9 cellular contexts compared by ENCODE assay signal in genomic region chr1:112699425-112700144, GRCh38. TPM values are rescaled to one million over a fixed set of nuclear protein-coding genes. Genes with fewer than 3 reads are reported as not detected.
DNase-seq lines count a peak whose midpoint lies in the region; ATAC-seq and TF ChIP-seq lines count a peak whose summit lies in the region.
"Had no signal": no experiment of that assay in that cellular context is flagged by ENCODE, and none has a peak within 500 bp of the region (broad histone marks: within the 10 kb centered on the region; RNA-seq: fewer than 3 reads in every experiment).

No MANE protein-coding gene starts in this region.

- H3K36me3 Mint-ChIP-seq in activated naive CD4-positive, alpha-beta T cell treated with anti-CD3 and anti-CD28 coated beads, Interleukin-2, amount 10 ng/mL, durations not matched to agents 7 days and 5 days, result peaks cover 17% of the 10 kb centered on the region
- H3K36me3 Mint-ChIP-seq in naive thymus-derived CD8-positive, alpha-beta T cell, result peaks cover 0 to 51% (median 5%) of the 10 kb centered on the region in 3 donors

- TF ChIP-seq CTCF in body of pancreas (IDR thresholded peaks at IDR 0.05) (no peak), upper lobe of right lung (IDR thresholded peaks at IDR 0.05) (no peak)

- CTCF ChIA-PET in activated naive CD4-positive, alpha-beta T cell treated with anti-CD3 and anti-CD28 coated beads, Interleukin-2, amount 10 ng/mL, durations not matched to agents 7 days and 5 days (lab: Charles Lee), result interaction anchor here (0.9 to 1.3 kb wide), 3 partner anchors 8 to 17 kb away, joined by 3 to 4 read pairs (median 3); partner anchors contain the start of gene PPM1J

- H3K27ac Mint-ChIP-seq in activated naive CD4-positive, alpha-beta T cell treated with anti-CD3 and anti-CD28 coated beads, Interleukin-2, amount 10 ng/mL, durations not matched to agents 7 days and 5 days, result peak overlapping the region; percentile 86
- H3K27ac Mint-ChIP-seq in naive thymus-derived CD8-positive, alpha-beta T cell, result peak overlapping the region; percentile 87 to 95 (median 92)

- H3K4me3 ChIP-seq in body of pancreas (no peak overlapping the region), upper lobe of right lung (no peak overlapping the region)

- peaks cover 59% of the 10 kb centered on the region for H3K4me1 ChIP-seq in body of pancreas
- peaks cover 62% of the 10 kb centered on the region for H3K4me1 ChIP-seq in upper lobe of right lung

- no peak overlapping the region for H3K4me3 Mint-ChIP-seq in activated naive CD4-positive, alpha-beta T cell treated with anti-CD3 and anti-CD28 coated beads, Interleukin-2, amount 10 ng/mL, durations not matched to agents 7 days and 5 days
- H3K4me3 Mint-ChIP-seq in naive thymus-derived CD8-positive, alpha-beta T cell, result peak overlapping the region in 3 of 10 donors; percentile 13 to 50 (median 42)

- H3K9me3 Mint-ChIP-seq in activated naive CD4-positive, alpha-beta T cell treated with anti-CD3 and anti-CD28 coated beads, Interleukin-2, amount 10 ng/mL, durations not matched to agents 7 days and 5 days, result no peaks in the 10 kb centered on the region
- H3K9me3 Mint-ChIP-seq in naive thymus-derived CD8-positive, alpha-beta T cell, result no peaks in the 10 kb centered on the region

- ATAC-seq in body of pancreas, result no peak
- ATAC-seq in naive thymus-derived CD8-positive, alpha-beta T cell, result no peak
- no peak for ATAC-seq in upper lobe of right lung
- ATAC-seq in GM21447 (IDR thresholded peaks at IDR 0.05; ENCODE audit: unreplicated experiment), result no peak
- no peak for ATAC-seq in HG02678 (IDR thresholded peaks at IDR 0.05; ENCODE audit: unreplicated experiment)

- H3K9me3 ChIP-seq in body of pancreas (no peaks in the 10 kb centered on the region), upper lobe of right lung (no peaks in the 10 kb centered on the region)

- peaks cover 0 to 8% of the 10 kb centered on the region in 2 donors for H3K36me3 ChIP-seq in body of pancreas (replicated peaks in 1 of 2; ENCODE audit: insufficient read depth in 1 of 2, low read depth in 2 of 2)
- H3K36me3 ChIP-seq in upper lobe of right lung, result peaks cover 61% of the 10 kb centered on the region

- TF ChIP-seq POLR2A in body of pancreas (IDR thresholded peaks at IDR 0.05), result no peak

- no peaks in the 10 kb centered on the region for H3K27me3 Mint-ChIP-seq in activated naive CD4-positive, alpha-beta T cell treated with anti-CD3 and anti-CD28 coated beads, Interleukin-2, amount 10 ng/mL, durations not matched to agents 7 days and 5 days
- H3K27me3 Mint-ChIP-seq in naive thymus-derived CD8-positive, alpha-beta T cell, result no peaks in the 10 kb centered on the region

- H3K4me1 Mint-ChIP-seq in activated naive CD4-positive, alpha-beta T cell treated with anti-CD3 and anti-CD28 coated beads, Interleukin-2, amount 10 ng/mL, durations not matched to agents 7 days and 5 days, result peaks cover 46% of the 10 kb centered on the region
- peaks cover 18 to 63% (median 46%) of the 10 kb centered on the region in 4 donors for H3K4me1 Mint-ChIP-seq in naive thymus-derived CD8-positive, alpha-beta T cell

- DNase-seq in activated naive CD4-positive, alpha-beta T cell treated with anti-CD3 and anti-CD28 coated beads, Interleukin-2, amount 10 ng/mL, durations not matched to agents 7 days and 5 days, result peak; percentile 18
- DNase-seq in activated naive CD4-positive, alpha-beta T cell treated with anti-CD3 and anti-CD28 coated beads, Interleukin-2, amount 50 U/mL, for 16 hours, result no peak
- no peak for DNase-seq in body of pancreas
- no peak for DNase-seq in naive thymus-derived CD8-positive, alpha-beta T cell
- DNase-seq in upper lobe of right lung, result no peak
- DNase-seq in UCSD-AML1 (lab: John Stamatoyannopoulos, UW; ENCODE audit: unreplicated experiment), result no peak
- DNase-seq: NCI-H1436 treated with DMSO at 0.1 percent for 48 hours had no signal

- H3K27ac ChIP-seq in body of pancreas (peak overlapping the region; percentile 20 to 77 (median 75)), upper lobe of right lung (peak overlapping the region; percentile 76)

- 73 to 81% methylated on average over 12 to 13 of the region's 13 CpGs for WGBS in body of pancreas, 2 donors

- POLR2A ChIA-PET in naive thymus-derived CD8-positive, alpha-beta T cell (lab: Charles Lee), result interaction anchor here (2.0 kb wide), 1 partner anchor 25 kb away, joined by 7 read pairs; the partner anchor contains the start of gene MOV10

- intact Hi-C loops in body of pancreas (cut with DNase I) (loop anchor here (10.0 kb wide), 1 partner anchor 75 kb away; no protein-coding TSS in a partner anchor), upper lobe of right lung (cut with DNase I) (loop anchor here (10.0 kb wide), 1 partner anchor 75 kb away; no protein-coding TSS in a partner anchor)

- H3K27me3 ChIP-seq in body of pancreas, result no peaks in the 10 kb centered on the region
- H3K27me3 ChIP-seq in upper lobe of right lung, result no peaks in the 10 kb centered on the region

RNA-seq across cellular contexts. Expression of gene RHOC, which starts 7.3 kb away (rescaled TPM):
- total RNA-seq in body of pancreas, result 100 to 1,000 TPM in 1 of 2 donors, 10 to 100 TPM in 1; 75.5 to 136 TPM
- total RNA-seq in naive thymus-derived CD8-positive, alpha-beta T cell, result 1 to 10 TPM; 3.0 to 4.2 TPM
- 10 to 100 TPM in 1 of 3 donors, 1 to 10 TPM in 2; 2.2 to 46.7 (median 2.8) TPM for polyA plus RNA-seq in naive thymus-derived CD8-positive, alpha-beta T cell
- total RNA-seq in upper lobe of right lung, result 150 TPM

RNA-seq across cellular contexts. Expression of gene PPM1J, which starts 15.5 kb away (rescaled TPM):
- total RNA-seq in body of pancreas, result 1 to 10 TPM in 1 of 2 donors, under 1 TPM in 1; 0.66 to 2.3 TPM
- total RNA-seq in naive thymus-derived CD8-positive, alpha-beta T cell, result under 1 TPM in 1 of 2 experiments, not detected in 1; 0.44 TPM
- not detected for polyA plus RNA-seq in naive thymus-derived CD8-positive, alpha-beta T cell
- total RNA-seq in upper lobe of right lung, result 0.32 TPM

RNA-seq across cellular contexts. Expression of gene MOV10, which starts 25.1 kb away (rescaled TPM):
- total RNA-seq in body of pancreas (10 to 100 TPM; 26.2 to 29.3 TPM), upper lobe of right lung (62.8 TPM)
- 10 to 100 TPM; 84.2 to 89.9 TPM for total RNA-seq in naive thymus-derived CD8-positive, alpha-beta T cell
- 10 to 100 TPM; 24.7 to 40.4 (median 29.5) TPM for polyA plus RNA-seq in naive thymus-derived CD8-positive, alpha-beta T cell

Comparison
In these comparisons a context has a peak if more than half of its experiments do, and no peak if none do; other contexts are left out.
1. RNA of gene RHOC, which starts 7.3 kb away (total RNA-seq): 150 TPM in upper lobe of right lung (single experiment) and 75.5 to 136 TPM in body of pancreas; 3.0 to 4.2 TPM in naive thymus-derived CD8-positive, alpha-beta T cell; every median in the first group is over 10 times any median in the second.